ENCODE assay signal across 24 cellular contexts in genomic region chr18:57015036-57015805, GRCh38.
"Had no signal": no experiment of that assay in that cellular context is flagged by ENCODE, and none has a peak within 500 bp of the region (broad histone marks: within the 10 kb centered on the region; RNA-seq: fewer than 3 reads in every experiment).

No MANE protein-coding gene starts in this region.

- H3K9me3 Mint-ChIP-seq: activated naive CD8-positive, alpha-beta T cell treated with anti-CD3 and anti-CD28 coated beads, Interleukin-2, amount 50 U/mL, for 24 hours; activated T-cell treated with anti-CD3 and anti-CD28 coated beads, Interleukin-2, amount 50 U/mL, for 24 hours; activated T-helper 2 cell treated with anti-CD3 and anti-CD28 coated beads, Interferon-gamma antibody, Interleukin-2, Interleukin-4, amounts not matched to agents 10 μg/mL and 5 μg/mL and 100 μg/mL, durations not matched to agents 14 hours and 24 hours and 36 hours; nephron progenitor cell; stimulated activated naive CD8-positive, alpha-beta T cell treated with anti-CD3 and anti-CD28 coated beads, Interleukin-15, amount 100 ng/mL, for 72 hours; WTC11 had no signal

- H3K9me3 ChIP-seq: left lung, suprapubic skin, transverse colon, uterus had no signal

- H3K27me3 Mint-ChIP-seq: activated naive CD8-positive, alpha-beta T cell treated with anti-CD3 and anti-CD28 coated beads, Interleukin-2, amount 50 U/mL, for 24 hours; activated T-cell treated with anti-CD3 and anti-CD28 coated beads, Interleukin-2, amount 50 U/mL, for 24 hours; stimulated activated naive CD8-positive, alpha-beta T cell treated with anti-CD3 and anti-CD28 coated beads, Interleukin-15, amount 100 ng/mL, for 72 hours had no signal

- H3K4me1 ChIP-seq: suprapubic skin, transverse colon, uterus had no signal

- H3K4me3 ChIP-seq: left lung, skin epidermis, suprapubic skin, transverse colon, uterus had no signal

- H3K27me3 ChIP-seq: left lung, suprapubic skin, transverse colon, uterus had no signal

- H3K4me3 Mint-ChIP-seq: activated CD8-positive, alpha-beta T cell treated with anti-CD3 and anti-CD28 coated beads, Interleukin-2, amount 10 ng/mL, durations not matched to agents 7 days and 5 days; activated naive CD8-positive, alpha-beta T cell treated with anti-CD3 and anti-CD28 coated beads, Interleukin-2, amount 50 U/mL, for 24 hours; activated T-cell treated with anti-CD3 and anti-CD28 coated beads, Interleukin-2, amount 50 U/mL, for 24 hours; nephron progenitor cell; stimulated activated naive CD8-positive, alpha-beta T cell treated with anti-CD3 and anti-CD28 coated beads, Interleukin-15, amount 100 ng/mL, for 72 hours; WTC11 had no signal

- ATAC-seq: activated CD8-positive, alpha-beta T cell treated with anti-CD3 and anti-CD28 coated beads, Interleukin-2, amount 10 ng/mL, durations not matched to agents 7 days and 5 days; activated naive CD8-positive, alpha-beta T cell treated with anti-CD3 and anti-CD28 coated beads, Interleukin-2, amount 50 U/mL, for 24 hours; left lung; right cardiac atrium; stimulated activated naive CD8-positive, alpha-beta T cell treated with anti-CD3 and anti-CD28 coated beads, Interleukin-15, amount 100 ng/mL, for 72 hours; WTC11 had no signal

- H3K36me3 Mint-ChIP-seq: WTC11 had no signal

- DNase-seq: activated CD4-positive, alpha-beta T cell treated with anti-CD3 and anti-CD28 coated beads for 48 hours; activated CD8-positive, alpha-beta T cell treated with anti-CD3 and anti-CD28 coated beads, Interleukin-2, amount 10 ng/mL, durations not matched to agents 7 days and 5 days; activated naive CD4-positive, alpha-beta T cell treated with Interleukin-2 at 50 U/mL for 16 hours; activated naive CD8-positive, alpha-beta T cell treated with anti-CD3 and anti-CD28 coated beads, Interleukin-2, amount 50 U/mL, for 24 hours; activated T-cell treated with anti-CD3 and anti-CD28 coated beads, Interleukin-2, amount 50 U/mL, for 24 hours; anterior cingulate cortex; cerebellar nuclear complex; cortex of kidney; kidney; midbrain; nephron progenitor cell; right cardiac atrium; stimulated activated CD4-positive, alpha-beta T cell treated with anti-CD3 and anti-CD28 coated beads, Interleukin-15, amount 100 ng/mL, for 24 hours; stimulated activated CD4-positive, alpha-beta T cell treated with anti-CD3 and anti-CD28 coated beads, Interleukin-2, amount 100 ng/mL, for 48 hours; stimulated activated naive CD8-positive, alpha-beta T cell treated with anti-CD3 and anti-CD28 coated beads, Interleukin-15, amount 100 ng/mL, for 72 hours; T-helper 2 cell; transverse colon; uterus had no signal

- H3K27ac ChIP-seq: left lung, skin epidermis, suprapubic skin, transverse colon, uterus had no signal

- H3K27ac Mint-ChIP-seq: activated CD8-positive, alpha-beta T cell treated with anti-CD3 and anti-CD28 coated beads, Interleukin-2, amount 10 ng/mL, durations not matched to agents 7 days and 5 days; activated naive CD8-positive, alpha-beta T cell treated with anti-CD3 and anti-CD28 coated beads, Interleukin-2, amount 50 U/mL, for 24 hours; activated T-cell treated with anti-CD3 and anti-CD28 coated beads, Interleukin-2, amount 50 U/mL, for 24 hours; activated T-helper 2 cell treated with anti-CD3 and anti-CD28 coated beads, Interferon-gamma antibody, Interleukin-2, Interleukin-4, amounts not matched to agents 10 μg/mL and 5 μg/mL and 100 μg/mL, durations not matched to agents 14 hours and 24 hours and 36 hours; progenitor cell of endocrine pancreas; stimulated activated naive CD8-positive, alpha-beta T cell treated with anti-CD3 and anti-CD28 coated beads, Interleukin-15, amount 100 ng/mL, for 72 hours had no signal

- H3K36me3 ChIP-seq: left lung, suprapubic skin, transverse colon, uterus had no signal
